8 cellular contexts compared by ENCODE assay signal in the genomic region with DNA sequence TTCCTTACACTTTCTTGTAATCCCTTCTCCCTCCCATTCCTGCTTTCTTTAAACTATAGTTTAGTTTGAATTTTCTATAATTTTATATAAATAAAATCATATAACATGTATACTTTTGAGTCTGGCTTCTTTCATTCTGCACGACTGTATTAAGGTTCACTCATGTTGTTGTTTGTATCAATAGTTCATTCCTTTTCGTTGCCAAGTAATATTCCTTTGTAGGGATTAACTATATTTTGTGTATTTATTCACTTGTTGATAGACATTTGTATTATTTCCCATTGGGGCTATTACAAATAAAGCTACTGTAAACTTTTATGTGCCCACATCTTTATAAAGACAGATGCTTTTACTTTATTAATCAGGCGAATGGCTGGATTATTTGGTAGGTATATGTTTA.
"Had no signal": no experiment of that assay in that cellular context is flagged by ENCODE, and none has a peak within 500 bp of the region (broad histone marks: within the 10 kb centered on the region; RNA-seq: fewer than 3 reads in every experiment).

No MANE protein-coding gene starts in this region.

- ATAC-seq: GM12878 had no signal

- DNase-seq: GDM1, GF-D8 had no signal

- FAIRE-seq: G401.6, GM12878, GM12891, GM12892, GM18507, GM19239 had no signal

- H3K4me3 ChIP-seq: GM12878 had no signal
